In the genomic region with DNA sequence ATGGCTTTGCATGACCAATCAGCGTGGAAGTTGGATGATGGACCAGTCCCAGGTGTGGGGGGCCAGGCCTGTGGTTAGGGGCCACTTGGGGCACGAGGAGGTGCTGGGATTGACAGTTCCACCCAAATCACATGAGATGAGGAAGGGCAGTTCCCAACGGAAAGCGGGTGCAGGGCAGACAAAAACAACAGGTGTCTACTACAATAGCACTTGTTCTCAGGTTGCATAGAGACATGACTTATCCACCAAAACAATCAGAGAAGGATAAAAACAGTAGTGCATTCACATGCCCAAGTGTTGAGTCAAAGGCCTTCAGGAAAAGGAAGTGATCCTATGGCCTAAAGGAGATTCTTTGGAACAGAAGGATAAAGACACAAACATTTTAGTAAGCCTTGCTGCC, we compare ENCODE assay signal across 14 cellular contexts.
DNase-seq lines count a peak whose midpoint lies in the region; ATAC-seq lines count a peak whose summit lies in the region.
"Had no signal": no experiment of that assay in that cellular context is flagged by ENCODE, and none has a peak within 500 bp of the region (broad histone marks: within the 10 kb centered on the region; RNA-seq: fewer than 3 reads in every experiment).

No MANE protein-coding gene starts in this region.

- H3K27ac ChIP-seq in HUES48 (ENCODE audit: low read depth, low read length): peak overlapping the region; percentile 59
- H3K27ac ChIP-seq: BLaER1, Peyer's patch had no signal

- H3K9ac ChIP-seq in HUES48 (ENCODE audit: low read depth, low read length): no peak overlapping the region
- H3K9ac ChIP-seq: BLaER1 had no signal

- H3K4me3 ChIP-seq in HUES48 (ENCODE audit: low read depth, low read length): no peak overlapping the region
- H3K4me3 ChIP-seq: BLaER1, Peyer's patch had no signal

- no peaks in the 10 kb centered on the region for H3K36me3 ChIP-seq in HUES48 (ENCODE audit: control insufficient read depth, insufficient read depth, low read length)
- H3K36me3 ChIP-seq: BLaER1, Peyer's patch had no signal

- ATAC-seq in HG03354 (IDR thresholded peaks at IDR 0.05; ENCODE audit: poor library complexity, severe bottlenecking, unreplicated experiment): no peak
- ATAC-seq: left lobe of liver had no signal

- DNase-seq in AG08395 (ENCODE audit: low spot score) (peak; percentile 46), SW480 (ENCODE audit: low spot score) (peak; percentile 61), glomerular visceral epithelial cell (ENCODE audit: extremely low spot score) (peak; percentile 72), hypothalamus (lab: John Stamatoyannopoulos, UW) (no peak), MV-4-11 (lab: John Stamatoyannopoulos, UW) (no peak)
- no peak for DNase-seq in activated naive CD4-positive, alpha-beta T cell treated with Interleukin-2 at 50 U/mL for 16 hours
- DNase-seq: activated CD4-positive, alpha-beta T cell treated with anti-CD3 and anti-CD28 coated beads for 48 hours; activated naive CD4-positive, alpha-beta T cell treated with anti-CD3 and anti-CD28 coated beads for 36 hours; endodermal cell had no signal

- H3K27me3 ChIP-seq in HUES48 (ENCODE audit: control insufficient read depth, insufficient read depth, low read length): no peaks in the 10 kb centered on the region
- H3K27me3 ChIP-seq: BLaER1, Peyer's patch had no signal

- peaks cover 6% of the 10 kb centered on the region; the same call in 1 of the 2 replicates for H3K4me1 ChIP-seq in HUES48 (ENCODE audit: control insufficient read depth, insufficient read depth, low read length)
- H3K4me1 ChIP-seq: Peyer's patch had no signal

- H3K9me3 ChIP-seq in HUES48 (ENCODE audit: control insufficient read depth, insufficient read depth, low read length): no peaks in the 10 kb centered on the region
- H3K9me3 ChIP-seq: BLaER1, Peyer's patch had no signal

Comparison
In these comparisons a context has a peak if more than half of its experiments do, and no peak if none do; other contexts are left out.
1. DNase-seq: peak in AG08395 (single experiment), SW480 (single experiment) and glomerular visceral epithelial cell (single experiment); none in hypothalamus (0 of 51), MV-4-11 (single experiment) and activated naive CD4-positive, alpha-beta T cell treated with Interleukin-2 at 50 U/mL for 16 hours (single experiment).